ENCODE assay signal across 23 cellular contexts in genomic region chr22:39910875-39911601, GRCh38. TPM values are rescaled to one million over a fixed set of nuclear protein-coding genes. Genes with fewer than 3 reads are reported as not detected.
DNase-seq lines count a peak whose midpoint lies in the region; ATAC-seq, FAIRE-seq and TF ChIP-seq lines count a peak whose summit lies in the region.
"Had no signal": no experiment of that assay in that cellular context is flagged by ENCODE, and none has a peak within 500 bp of the region (broad histone marks: within the 10 kb centered on the region; RNA-seq: fewer than 3 reads in every experiment).

No MANE protein-coding gene starts in this region.

- CTCF ChIA-PET in CD4-positive, alpha-beta memory T cell (lab: Charles Lee; ENCODE audit: partially characterized antibody), result interaction anchor here (0.8 to 2.3 kb wide), 6 partner anchors 10 to 22 kb away, joined by 3 to 9 read pairs (median 5); partner anchors contain the start of gene GRAP2
- CTCF ChIA-PET in activated CD8-positive, alpha-beta T cell treated with anti-CD3 and anti-CD28 coated beads for 36 hours (lab: Charles Lee), result interaction anchor here (0.7 to 11.2 kb wide), 6 partner anchors 14 to 310 kb away, joined by 3 to 130 read pairs (median 8); no protein-coding TSS in a partner anchor
- CTCF ChIA-PET in H1 (lab: Charles Lee; ENCODE audit: partially characterized antibody), result interaction anchor here (0.9 to 1.5 kb wide), 2 partner anchors 15 to 43 kb away, joined by 4 to 5 read pairs; no protein-coding TSS in a partner anchor

- TF ChIP-seq RAD21 in H1 (IDR thresholded peaks at IDR 0.05 in 1 of 2, conservative IDR thresholded peaks at IDR 0.05 in 1 of 2; ENCODE audit: low read depth in 2 of 2, low read length in 2 of 2), result no peak

- 93% methylated on average over 9 of the region's 9 CpGs; no CpG with 5 or more reads in 1 of the 2 experiments for WGBS in H1 (ENCODE audit: extremely low coverage in 1 of 2, insufficient coverage in 1 of 2, insufficient read length in 1 of 2, insufficient replicate concordance in 2 of 2, low coverage in 1 of 2, low lambda C conversion rate in 2 of 2, missing lambda C conversion rate in 1 of 2), 2 experiments

- peaks cover 65 to 98% (median 80%) of the 10 kb centered on the region in 4 donors for H3K4me1 Mint-ChIP-seq in CD4-positive, alpha-beta memory T cell
- peaks cover 15 to 35% (median 16%) of the 10 kb centered on the region in 3 donors for H3K4me1 Mint-ChIP-seq in IgD-negative memory B cell
- H3K4me1 Mint-ChIP-seq in activated CD8-positive, alpha-beta T cell treated with anti-CD3 and anti-CD28 coated beads for 36 hours (ENCODE audit: low read depth), result peaks cover 71% of the 10 kb centered on the region

- H2BK5ac ChIP-seq in H1 (ENCODE audit: low read depth, low read length), result no peak overlapping the region

- no peak overlapping the region for H3K4ac ChIP-seq in H1 (replicated peaks; ENCODE audit: insufficient read length, low read depth, low read length)

- no peak overlapping the region for H2AK5ac ChIP-seq in H1 (ENCODE audit: low read depth, low read length)

- H3K27ac ChIP-seq in CD4-positive, alpha-beta memory T cell (ENCODE audit: low read depth, low read length), result peak overlapping the region; percentile 75
- H3K27ac ChIP-seq in H1 (ENCODE audit: low read depth, low read length) (no peak overlapping the region), tibial artery (no peak overlapping the region)
- H3K27ac ChIP-seq: brain microvascular endothelial cell, PC-9, upper lobe of right lung had no signal

- H2AFZ ChIP-seq in H1 (ENCODE audit: low read length), result 0 out of 2 replicates have a peak overlapping the region, but pooled peaks have one; percentile 14
- H2AFZ ChIP-seq: PC-9 had no signal

- H3K18ac ChIP-seq in H1 (ENCODE audit: extremely low read depth, low read length), result no peak overlapping the region

- no peak overlapping the region for H2BK12ac ChIP-seq in H1 (ENCODE audit: low read depth, low read length)

- H4K8ac ChIP-seq in H1 (ENCODE audit: extremely low read depth, insufficient read depth, low read length), result no peak overlapping the region

- no peak overlapping the region for H4K5ac ChIP-seq in H1 (ENCODE audit: insufficient read length, low read depth, low read length)

- no peaks in the 10 kb centered on the region for H3K23me2 ChIP-seq in H1 (ENCODE audit: low read depth, low read length)

- peak overlapping the region in 6 of 7 donors; percentile 91 to 98 (median 96) for H3K27ac Mint-ChIP-seq in CD4-positive, alpha-beta memory T cell
- peak overlapping the region in 2 of 3 donors; percentile 25 to 35 for H3K27ac Mint-ChIP-seq in IgD-negative memory B cell
- H3K27ac Mint-ChIP-seq in activated CD8-positive, alpha-beta T cell treated with anti-CD3 and anti-CD28 coated beads for 36 hours, result peak overlapping the region; percentile 92
- H3K27ac Mint-ChIP-seq: WTC11 had no signal

- no peaks in the 10 kb centered on the region for H3K9me3 ChIP-seq in CD4-positive, alpha-beta memory T cell (ENCODE audit: control insufficient read depth in 1 of 2, low read length in 2 of 2)
- H3K9me3 ChIP-seq in H1 (ENCODE audit: insufficient read depth in 2 of 2, low read depth in 1 of 2, low read length in 1 of 2) (no peaks in the 10 kb centered on the region; a peak in 1 of 4 replicates), tibial artery (no peaks in the 10 kb centered on the region)
- H3K9me3 ChIP-seq: mucosa of descending colon, upper lobe of right lung had no signal

- H3K9ac ChIP-seq in H1 (replicated peaks in 1 of 4; ENCODE audit: extremely low read depth in 1 of 4, low read depth in 3 of 4, low read length in 3 of 4), result no peak overlapping the region

- H3K79me2 ChIP-seq in H1 (ENCODE audit: control insufficient read depth in 1 of 2, insufficient read depth in 2 of 2, low read length in 2 of 2), result no peaks in the 10 kb centered on the region

- H4K20me1 ChIP-seq in H1 (replicated peaks in 1 of 2; ENCODE audit: control insufficient read depth in 1 of 2, insufficient read depth in 2 of 2, low read length in 2 of 2), result no peaks in the 10 kb centered on the region

- H3K56ac ChIP-seq in H1 (replicated peaks; ENCODE audit: insufficient read length, low read depth, low read length), result no peak overlapping the region

- intact Hi-C loops in CD4-positive, alpha-beta memory T cell (cut with micrococcal nuclease), result loop anchor here (1.0 kb wide), 2 partner anchors 10 kb away; partner anchors contain the start of gene GRAP2
- intact Hi-C loops in activated CD8-positive, alpha-beta T cell treated with anti-CD3 and anti-CD28 coated beads for 36 hours (cut with micrococcal nuclease), result loop anchor here (5.0 kb wide), 1 partner anchor 379 kb away; the partner anchor contains the start of gene RPS19BP1
- intact Hi-C loops in tibial artery (cut with DNase I; ENCODE audit: low total_unique reads), result no loop called here

- no peak overlapping the region for H3K23ac ChIP-seq in H1 (ENCODE audit: insufficient read length)

- FAIRE-seq in H1 (lab: Jason Lieb, UNC), result no peak
- FAIRE-seq: colon, H54 had no signal

- no peak for TF ChIP-seq CTCF in activated CD8-positive, alpha-beta T cell treated with anti-CD3 and anti-CD28 coated beads for 36 hours (IDR thresholded peaks at IDR 0.05)
- TF ChIP-seq CTCF in H1 (IDR thresholded peaks at IDR 0.05; ENCODE audit: control extremely low read depth in 1 of 3, insufficient read depth in 1 of 3, low read depth in 1 of 3, low read length in 3 of 3) (no peak), tibial artery (IDR thresholded peaks at IDR 0.05) (no peak)

- H3K36me3 ChIP-seq in CD4-positive, alpha-beta memory T cell (ENCODE audit: insufficient read depth, low read length), result no peaks in the 10 kb centered on the region
- H3K36me3 ChIP-seq in H1 (ENCODE audit: control insufficient read depth in 2 of 4, insufficient read depth in 4 of 4, low read length in 3 of 4), result no peaks in the 10 kb centered on the region
- no peaks in the 10 kb centered on the region for H3K36me3 ChIP-seq in tibial artery
- H3K36me3 ChIP-seq: brain microvascular endothelial cell, upper lobe of right lung had no signal

- H3K27me3 ChIP-seq in CD4-positive, alpha-beta memory T cell (ENCODE audit: insufficient read depth, low read length), result no peaks in the 10 kb centered on the region
- H3K27me3 ChIP-seq in H1 (replicated peaks in 1 of 4; ENCODE audit: control insufficient read depth in 3 of 4, extremely low read depth in 1 of 4, insufficient read depth in 3 of 4, low read length in 3 of 4) (peaks cover 0 to 1% (median 0%) of the 10 kb centered on the region in 4 experiments; a peak in 1 of 7 replicates), tibial artery (peaks cover 0 to 37% of the 10 kb centered on the region in 2 donors)

- peak overlapping the region; percentile 82 to 100 (median 96) for H3K4me3 Mint-ChIP-seq in CD4-positive, alpha-beta memory T cell
- H3K4me3 Mint-ChIP-seq in IgD-negative memory B cell, result peak overlapping the region in 2 of 4 donors; percentile 75 to 85
- H3K4me3 Mint-ChIP-seq in activated CD8-positive, alpha-beta T cell treated with anti-CD3 and anti-CD28 coated beads for 36 hours, result peak overlapping the region; percentile 80
- H3K4me3 Mint-ChIP-seq: WTC11 had no signal

- no peak overlapping the region for H2BK20ac ChIP-seq in H1 (ENCODE audit: low read length)

- H2BK15ac ChIP-seq in H1 (ENCODE audit: low read length), result no peak overlapping the region

- TF ChIP-seq EP300 in H1 (IDR thresholded peaks at IDR 0.05; ENCODE audit: borderline replicate concordance in 1 of 2, low read depth in 2 of 2, low read length in 2 of 2), result no peak

- no peaks in the 10 kb centered on the region for H3K9me3 Mint-ChIP-seq in CD4-positive, alpha-beta memory T cell
- H3K9me3 Mint-ChIP-seq in IgD-negative memory B cell, result peaks cover 0 to 3% (median 0%) of the 10 kb centered on the region in 3 donors
- no peaks in the 10 kb centered on the region for H3K9me3 Mint-ChIP-seq in activated CD8-positive, alpha-beta T cell treated with anti-CD3 and anti-CD28 coated beads for 36 hours
- H3K9me3 Mint-ChIP-seq: WTC11 had no signal

- TF ChIP-seq POLR2A in H1 (IDR thresholded peaks at IDR 0.05; ENCODE audit: control extremely low read depth in 1 of 2, low read depth in 2 of 2, low read length in 2 of 2), result no peak

- H2BK120ac ChIP-seq in H1 (replicated peaks; ENCODE audit: low read depth, low read length), result no peak overlapping the region

- ATAC-seq in activated CD8-positive, alpha-beta T cell treated with anti-CD3 and anti-CD28 coated beads for 36 hours, result no peak
- ATAC-seq: left ventricle myocardium superior, upper lobe of right lung, WTC11 had no signal

- H3K14ac ChIP-seq in H1 (ENCODE audit: insufficient read length), result no peak overlapping the region

- POLR2A ChIA-PET in CD4-positive, alpha-beta memory T cell (lab: Charles Lee; ENCODE audit: partially characterized antibody), result interaction anchor here (0.6 to 17.3 kb wide), 10 partner anchors 11 to 427 kb away, joined by 3 to 424 read pairs (median 5); partner anchors contain the start of gene GRAP2
- POLR2A ChIA-PET in activated CD8-positive, alpha-beta T cell treated with anti-CD3 and anti-CD28 coated beads for 36 hours (lab: Charles Lee), result interaction anchor here (0.6 to 12.7 kb wide), 11 partner anchors 7 to 377 kb away, joined by 3 to 270 read pairs (median 4); no protein-coding TSS in a partner anchor
- POLR2A ChIA-PET in H1 (lab: Charles Lee; ENCODE audit: partially characterized antibody), result no interaction called here

- peak overlapping the region; percentile 37 to 55 for H3K4me3 ChIP-seq in CD4-positive, alpha-beta memory T cell (ENCODE audit: low read length in 2 of 2)
- no peak overlapping the region for H3K4me3 ChIP-seq in H1 (ENCODE audit: extremely low read depth in 1 of 4, insufficient read depth in 2 of 4, low read depth in 3 of 4, low read length in 4 of 4)
- H3K4me3 ChIP-seq in tibial artery, result no peak overlapping the region
- H3K4me3 ChIP-seq: mucosa of descending colon, PC-9, upper lobe of right lung had no signal

- no peak overlapping the region for H4K91ac ChIP-seq in H1 (replicated peaks; ENCODE audit: insufficient read length, low read length)

- DNase-seq in CD4-positive, alpha-beta memory T cell, result peak in 2 of 5 donors; percentile 39 to 48
- DNase-seq in activated CD8-positive, alpha-beta T cell treated with anti-CD3 and anti-CD28 coated beads for 36 hours, result peak; percentile 65
- DNase-seq in H1 (ENCODE audit: low read depth in 1 of 2, low spot score in 2 of 2) (no peak), medulla oblongata (ENCODE audit: extremely low spot score) (no peak), tibial artery (no peak)
- DNase-seq in stimulated activated CD4-positive, alpha-beta T cell treated with anti-CD3 and anti-CD28 coated beads, Interleukin-12 subunit alpha, Interleukin-12 subunit beta, amount 100 ng/mL, for 4 hours, result no peak
- DNase-seq: brain microvascular endothelial cell; head of caudate nucleus; KBM-7; left ventricle myocardium superior; mucosa of descending colon; NCI-H187 treated with DMSO at 0.1 percent for 48 hours; NCI-H226; PC-9; SIG-M5; stimulated activated CD4-positive, alpha-beta T cell treated with anti-CD3 and anti-CD28 coated beads, Interleukin-2, amount 100 ng/mL, for 24 hours; upper lobe of right lung had no signal

- no peaks in the 10 kb centered on the region for H3K79me1 ChIP-seq in H1 (ENCODE audit: low read depth, low read length)

- peaks cover 13 to 54% of the 10 kb centered on the region in 2 donors for H3K36me3 Mint-ChIP-seq in CD4-positive, alpha-beta memory T cell
- peaks cover 14% of the 10 kb centered on the region for H3K36me3 Mint-ChIP-seq in IgD-negative memory B cell
- peaks cover 13% of the 10 kb centered on the region for H3K36me3 Mint-ChIP-seq in activated CD8-positive, alpha-beta T cell treated with anti-CD3 and anti-CD28 coated beads for 36 hours (ENCODE audit: low read depth)
- H3K36me3 Mint-ChIP-seq: WTC11 had no signal

- H3K27me3 Mint-ChIP-seq in CD4-positive, alpha-beta memory T cell, result no peaks in the 10 kb centered on the region
- peaks cover under 1% of the 10 kb centered on the region for H3K27me3 Mint-ChIP-seq in IgD-negative memory B cell
- H3K27me3 Mint-ChIP-seq in activated CD8-positive, alpha-beta T cell treated with anti-CD3 and anti-CD28 coated beads for 36 hours, result no peaks in the 10 kb centered on the region

- H3K4me1 ChIP-seq in CD4-positive, alpha-beta memory T cell (ENCODE audit: insufficient read depth, low read length), result peaks cover 96% of the 10 kb centered on the region
- H3K4me1 ChIP-seq in H1 (replicated peaks in 1 of 4; ENCODE audit: control insufficient read depth in 3 of 4, insufficient read depth in 4 of 4, low read length in 3 of 4), result peaks cover 0 to 7% (median 1%) of the 10 kb centered on the region in 4 experiments; a peak in 6 of 7 replicates
- no peaks in the 10 kb centered on the region for H3K4me1 ChIP-seq in tibial artery
- H3K4me1 ChIP-seq: upper lobe of right lung had no signal

- no peak overlapping the region for H3K4me2 ChIP-seq in H1 (ENCODE audit: insufficient read depth in 1 of 2, low read depth in 2 of 2, low read length in 2 of 2)
- H3K4me2 ChIP-seq: PC-9 had no signal

RNA-seq across cellular contexts. Expression of gene GRAP2, which starts 10.2 kb away (rescaled TPM):
- 100 to 1,000 TPM; 134 to 140 TPM for total RNA-seq in CD4-positive, alpha-beta memory T cell
- 10 to 100 TPM; 53.1 to 86.7 TPM for polyA plus RNA-seq in CD4-positive, alpha-beta memory T cell
- polyA plus RNA-seq in IgD-negative memory B cell, result 11.8 TPM
- total RNA-seq in activated CD8-positive, alpha-beta T cell treated with anti-CD3 and anti-CD28 coated beads for 36 hours, result 10 to 100 TPM; 83.2 to 86.8 TPM
- total RNA-seq in H1 (2021; fragmentation: NEBNext Ultra II Directional; extraction: Animal tissue kit (Norgen Biotek cat#: 25700)), result not detected in 2 replicates
- 0.08 and 0.19 TPM in 2 replicates for polyA plus RNA-seq in H1 (2011; rRNA removed)
- 0.04 TPM for polyA plus RNA-seq in H1 (2011; cell fraction: cytosol; rRNA removed)
- not detected for polyA plus RNA-seq in H1 (2011; cell fraction: nucleus; rRNA removed)
- 0.09 to 0.25 TPM in 2 of 4 replicates, not detected in the others for polyA plus RNA-seq in H1 (2012, experiment 1 of 2)
- polyA plus RNA-seq in H1 (2012, experiment 2 of 2), result 0.09 TPM
- 0.22 TPM for polyA plus RNA-seq in H1 (2013, experiment 1 of 2)
- 0.11 TPM for polyA plus RNA-seq in H1 (2013, experiment 2 of 2)
- polyA minus RNA-seq in H1 (2011; rRNA and poly(A)+ RNA removed), result 0.09 TPM in 1 of 2 replicates, not detected in the other
- not detected for polyA minus RNA-seq in H1 (2011; cell fraction: cytosol; rRNA and poly(A)+ RNA removed)
- polyA minus RNA-seq in H1 (2011; cell fraction: nucleus; rRNA and poly(A)+ RNA removed), result 0.10 TPM
- total RNA-seq: PC-9, pulmonary artery endothelial cell had no signal

RNA-seq across cellular contexts. Expression of gene ENTHD1, which starts 17.5 kb away (rescaled TPM):
- total RNA-seq in CD4-positive, alpha-beta memory T cell, result under 1 TPM; 0.26 to 0.47 TPM
- polyA plus RNA-seq in CD4-positive, alpha-beta memory T cell, result under 1 TPM; 0.10 to 0.14 TPM
- polyA plus RNA-seq in IgD-negative memory B cell, result 0.23 TPM
- under 1 TPM; 0.34 TPM for total RNA-seq in activated CD8-positive, alpha-beta T cell treated with anti-CD3 and anti-CD28 coated beads for 36 hours
- total RNA-seq in H1 (2021; fragmentation: NEBNext Ultra II Directional; extraction: Animal tissue kit (Norgen Biotek cat#: 25700)), result not detected in 2 replicates
- polyA plus RNA-seq in H1 (2011; rRNA removed), result not detected in 2 replicates
- not detected for polyA plus RNA-seq in H1 (2011; cell fraction: cytosol; rRNA removed)
- polyA plus RNA-seq in H1 (2011; cell fraction: nucleus; rRNA removed), result not detected
- polyA plus RNA-seq in H1 (2012, experiment 1 of 2), result not detected in 4 replicates
- polyA plus RNA-seq in H1 (2012, experiment 2 of 2), result not detected
- not detected for polyA plus RNA-seq in H1 (2013, experiment 1 of 2)
- not detected for polyA plus RNA-seq in H1 (2013, experiment 2 of 2)
- polyA minus RNA-seq in H1 (2011; rRNA and poly(A)+ RNA removed), result not detected in 2 replicates
- polyA minus RNA-seq in H1 (2011; cell fraction: cytosol; rRNA and poly(A)+ RNA removed), result not detected
- polyA minus RNA-seq in H1 (2011; cell fraction: nucleus; rRNA and poly(A)+ RNA removed), result not detected
- total RNA-seq: left ventricle myocardium superior, mucosa of descending colon, PC-9, pulmonary artery endothelial cell, skeletal muscle tissue, upper lobe of right lung, WTC11 had no signal

RNA-seq across cellular contexts. Expression of gene TMA7B, which starts 49.2 kb away (rescaled TPM):
- total RNA-seq in CD4-positive, alpha-beta memory T cell, result 10 to 100 TPM in 1 of 2 experiments, 1 to 10 TPM in 1; 9.3 to 10.2 TPM
- polyA plus RNA-seq in CD4-positive, alpha-beta memory T cell, result 1 to 10 TPM in 1 of 2 donors, not detected in 1; 3.3 TPM
- polyA plus RNA-seq in IgD-negative memory B cell (0.78 TPM), H1 (2011; rRNA removed) (not detected in 2 replicates)
- total RNA-seq in activated CD8-positive, alpha-beta T cell treated with anti-CD3 and anti-CD28 coated beads for 36 hours, result 1 to 10 TPM; 2.2 to 2.3 TPM
- total RNA-seq in H1 (2021; fragmentation: NEBNext Ultra II Directional; extraction: Animal tissue kit (Norgen Biotek cat#: 25700)), result not detected in 2 replicates
- polyA plus RNA-seq in H1 (2011; cell fraction: cytosol; rRNA removed), result not detected
- polyA plus RNA-seq in H1 (2011; cell fraction: nucleus; rRNA removed), result not detected
- not detected in 4 replicates for polyA plus RNA-seq in H1 (2012, experiment 1 of 2)
- not detected for polyA plus RNA-seq in H1 (2012, experiment 2 of 2)
- not detected for polyA plus RNA-seq in H1 (2013, experiment 1 of 2)
- not detected for polyA plus RNA-seq in H1 (2013, experiment 2 of 2)
- not detected in 2 replicates for polyA minus RNA-seq in H1 (2011; rRNA and poly(A)+ RNA removed)
- polyA minus RNA-seq in H1 (2011; cell fraction: cytosol; rRNA and poly(A)+ RNA removed), result not detected
- not detected for polyA minus RNA-seq in H1 (2011; cell fraction: nucleus; rRNA and poly(A)+ RNA removed)
- total RNA-seq: left ventricle myocardium superior, PC-9, pulmonary artery endothelial cell, WTC11 had no signal

Comparison
In these comparisons a context has a peak if more than half of its experiments do, and no peak if none do; other contexts are left out.
1. H3K4me3 ChIP-seq: peak in CD4-positive, alpha-beta memory T cell (2 of 2); none in H1 (0 of 4) and tibial artery (0 of 2).
2. H3K27ac Mint-ChIP-seq: peak in every context shown above with its lines; median percentile 96 in CD4-positive, alpha-beta memory T cell; 92 in activated CD8-positive, alpha-beta T cell treated with anti-CD3 and anti-CD28 coated beads for 36 hours; 30 in IgD-negative memory B cell.
3. RNA of gene GRAP2, which starts 10.2 kb away (total RNA-seq): 134 to 140 TPM in CD4-positive, alpha-beta memory T cell and 83.2 to 86.8 TPM in activated CD8-positive, alpha-beta T cell treated with anti-CD3 and anti-CD28 coated beads for 36 hours; not detected in H1; every median in the first group is over 10 times any median in the second.